Comparison of ENCODE assay signal across 8 cellular contexts in genomic region chr17:80832266-80832676, GRCh38.
DNase-seq lines count a peak whose midpoint lies in the region; ATAC-seq and TF ChIP-seq lines count a peak whose summit lies in the region.

No MANE protein-coding gene starts in this region.

- H2BK12ac ChIP-seq in mesenchymal stem cell (ENCODE audit: low read length in 2 of 2) = peak overlapping the region; percentile 80 to 94

- H2AK5ac ChIP-seq in mesenchymal stem cell (ENCODE audit: low read length, severe bottlenecking) = peak overlapping the region; percentile 75

- H3K9me3 Mint-ChIP-seq in activated T-cell treated with anti-CD3 and anti-CD28 coated beads, Interleukin-2, amount 50 U/mL, for 72 hours = no peaks in the 10 kb centered on the region

- H2AFZ ChIP-seq in mesenchymal stem cell (ENCODE audit: low read depth, low read length) = no peak overlapping the region

- ATAC-seq in activated T-cell treated with anti-CD3 and anti-CD28 coated beads, Interleukin-2, amount 50 U/mL, for 72 hours (replicated peaks in 1 of 2) = no peak
- ATAC-seq in Panc1 = peak; percentile 54

- intact Hi-C loops in Panc1 (cut with micrococcal nuclease; ENCODE audit: unreplicated experiment) = no loop called here

- H3K9ac ChIP-seq in duodenal mucosa (ENCODE audit: low read depth in 1 of 2, low read length in 2 of 2) = peak overlapping the region; percentile 73 to 75
- H3K9ac ChIP-seq in mesenchymal stem cell (ENCODE audit: low read length) = peak overlapping the region; percentile 100

- peak overlapping the region; percentile 64 for H2BK15ac ChIP-seq in mesenchymal stem cell (ENCODE audit: low read depth, poor library complexity, severe bottlenecking)

- peak overlapping the region; percentile 77 to 90 for H3K4me3 Mint-ChIP-seq in activated T-cell treated with anti-CD3 and anti-CD28 coated beads, Interleukin-2, amount 50 U/mL, for 72 hours

- H3K27me3 Mint-ChIP-seq in activated T-cell treated with anti-CD3 and anti-CD28 coated beads, Interleukin-2, amount 50 U/mL, for 72 hours (ENCODE audit: low read depth) = no peaks in the 10 kb centered on the region

- peaks cover 4% of the 10 kb centered on the region for H3K79me1 ChIP-seq in mesenchymal stem cell (replicated peaks; ENCODE audit: low read length, poor library complexity, severe bottlenecking)

- BruUV-seq in Panc1 (replicated peaks; lab: Mats Ljungman, UMichigan) = no TSS peak

- DNase-seq in activated T-cell treated with anti-CD3 and anti-CD28 coated beads, Interleukin-2, amount 50 U/mL, for 72 hours = no peak
- DNase-seq in activated T-cell treated with anti-CD3 and anti-CD28 coated beads, Interleukin-2, amount 50 U/mL, for 1 hour = no peak
- DNase-seq in Panc1 (ENCODE audit: low read depth, low spot score) (no peak), mesenchymal stem cell (peak; percentile 79), NCI-H128 (lab: John Stamatoyannopoulos, UW; ENCODE audit: unreplicated experiment) (no peak), DMS114 treated with DMSO at 0.1 percent for 48 hours (lab: John Stamatoyannopoulos, UW; ENCODE audit: unreplicated experiment) (no peak)

- peaks cover 15% of the 10 kb centered on the region for H3K4me1 ChIP-seq in Panc1 (ENCODE audit: control insufficient read depth, insufficient read depth, low read length)
- H3K4me1 ChIP-seq in duodenal mucosa (ENCODE audit: control insufficient read depth in 1 of 2, insufficient read depth in 2 of 2, low read length in 2 of 2) = peaks cover 15 to 18% of the 10 kb centered on the region in 2 donors
- H3K4me1 ChIP-seq in mesenchymal stem cell (ENCODE audit: control insufficient read depth, insufficient read depth, low read depth, low read length) = peaks cover 28% of the 10 kb centered on the region
- peaks cover 8% of the 10 kb centered on the region for H3K4me1 ChIP-seq in thymus (ENCODE audit: control insufficient read depth, insufficient read depth, low read length)

- H3K4me2 ChIP-seq in mesenchymal stem cell (ENCODE audit: low read length, poor library complexity, severe bottlenecking) = peak overlapping the region; percentile 58

- H4K91ac ChIP-seq in mesenchymal stem cell (ENCODE audit: low read length) = peak overlapping the region; percentile 99

- H3K4me1 Mint-ChIP-seq in activated T-cell treated with anti-CD3 and anti-CD28 coated beads, Interleukin-2, amount 50 U/mL, for 72 hours (ENCODE audit: low read depth) = peaks cover 55% of the 10 kb centered on the region

- peak overlapping the region; percentile 86 for H2BK120ac ChIP-seq in mesenchymal stem cell (ENCODE audit: low read depth, low read length)

- 74% methylated on average over 12 of the region's 12 CpGs for WGBS in mesenchymal stem cell
- WGBS in thymus = 86% methylated on average over 12 of the region's 12 CpGs

- peak overlapping the region; percentile 96 for H4K8ac ChIP-seq in mesenchymal stem cell (ENCODE audit: low read length)

- TF ChIP-seq CTCF in Panc1 (IDR thresholded peaks at IDR 0.05) = no peak

- H3K36me3 ChIP-seq in Panc1 (ENCODE audit: control insufficient read depth, insufficient read depth, low read length) (no peaks in the 10 kb centered on the region), duodenal mucosa (ENCODE audit: control insufficient read depth in 1 of 2, insufficient read depth in 2 of 2, low read length in 2 of 2) (peaks cover 0 to 10% of the 10 kb centered on the region in 2 donors), mesenchymal stem cell (ENCODE audit: control insufficient read depth in 1 of 2, insufficient read depth in 2 of 2, low read depth in 1 of 2, low read length in 2 of 2) (peaks cover 29 to 38% of the 10 kb centered on the region in 2 experiments), thymus (ENCODE audit: control insufficient read depth, insufficient read depth) (peaks cover 25% of the 10 kb centered on the region)

- H3K36me3 Mint-ChIP-seq in activated T-cell treated with anti-CD3 and anti-CD28 coated beads, Interleukin-2, amount 50 U/mL, for 72 hours (ENCODE audit: insufficient read depth in 2 of 2) = peaks cover 0 to 12% of the 10 kb centered on the region in 2 donors

- peak overlapping the region; percentile 80 to 81 for H3K4ac ChIP-seq in mesenchymal stem cell (ENCODE audit: low read depth in 1 of 2, low read length in 2 of 2)

- peak overlapping the region; percentile 94 for H3K27ac Mint-ChIP-seq in activated T-cell treated with anti-CD3 and anti-CD28 coated beads, Interleukin-2, amount 50 U/mL, for 72 hours

- H3K4me3 ChIP-seq in Panc1 (ENCODE audit: low read depth in 2 of 2, low read length in 2 of 2) (peak overlapping the region; percentile 33 to 63), duodenal mucosa (ENCODE audit: low read depth in 1 of 2, low read length in 2 of 2) (peak overlapping the region; percentile 71 to 78), mesenchymal stem cell (ENCODE audit: insufficient read depth in 1 of 2, low read depth in 1 of 2, low read length in 2 of 2) (peak overlapping the region in 1 of 2 experiments; percentile 89), thymus (ENCODE audit: low read length) (peak overlapping the region; percentile 54)

- CTCF ChIA-PET in Panc1 (lab: Charles Lee) = no interaction called here

- H3K27ac ChIP-seq in Panc1 (ENCODE audit: low read length) (peak overlapping the region; percentile 84), duodenal mucosa (ENCODE audit: low read depth, low read length) (peak overlapping the region; percentile 80), mesenchymal stem cell (ENCODE audit: low read length, poor library complexity, severe bottlenecking) (peak overlapping the region; percentile 95), thymus (ENCODE audit: low read depth) (peak overlapping the region; percentile 82)

- H3K14ac ChIP-seq in mesenchymal stem cell (ENCODE audit: low read length in 2 of 2) = peak overlapping the region in 1 of 2 experiments; percentile 57

- H3K23ac ChIP-seq in mesenchymal stem cell (ENCODE audit: low read length in 2 of 2) = peak overlapping the region in 1 of 2 experiments; percentile 23

- in situ Hi-C loops in Panc1 (cut with HindIII; ENCODE audit: low pct_unique_long_range_greater_than_20kb, low sequenced_read_pairs) = no loop called here

- H3K27me3 ChIP-seq in Panc1 (ENCODE audit: control insufficient read depth, insufficient read depth, low read length) = no peaks in the 10 kb centered on the region
- no peaks in the 10 kb centered on the region for H3K27me3 ChIP-seq in duodenal mucosa (ENCODE audit: control insufficient read depth in 1 of 2, insufficient read depth in 2 of 2, low read length in 2 of 2)
- no peaks in the 10 kb centered on the region for H3K27me3 ChIP-seq in mesenchymal stem cell (ENCODE audit: control insufficient read depth in 1 of 2, insufficient read depth in 1 of 2, low read length in 2 of 2)
- no peaks in the 10 kb centered on the region for H3K27me3 ChIP-seq in thymus (ENCODE audit: control insufficient read depth, insufficient read depth)

- POLR2A ChIA-PET in Panc1 (lab: Charles Lee) = no interaction called here

- H3K18ac ChIP-seq in mesenchymal stem cell (ENCODE audit: low read depth in 1 of 2, low read length in 2 of 2) = peak overlapping the region; percentile 75 to 92

- H3K9me3 ChIP-seq in Panc1 (ENCODE audit: control insufficient read depth, insufficient read depth, low read depth, low read length) (no peaks in the 10 kb centered on the region), duodenal mucosa (ENCODE audit: control insufficient read depth in 1 of 2, low read length in 2 of 2) (no peaks in the 10 kb centered on the region), mesenchymal stem cell (ENCODE audit: control insufficient read depth, low read length) (peaks cover 6% of the 10 kb centered on the region), thymus (ENCODE audit: control insufficient read depth) (no peaks in the 10 kb centered on the region)

- H2BK5ac ChIP-seq in mesenchymal stem cell (ENCODE audit: low read depth, low read length, poor library complexity, severe bottlenecking) = peak overlapping the region; percentile 63
